In the genomic region with DNA sequence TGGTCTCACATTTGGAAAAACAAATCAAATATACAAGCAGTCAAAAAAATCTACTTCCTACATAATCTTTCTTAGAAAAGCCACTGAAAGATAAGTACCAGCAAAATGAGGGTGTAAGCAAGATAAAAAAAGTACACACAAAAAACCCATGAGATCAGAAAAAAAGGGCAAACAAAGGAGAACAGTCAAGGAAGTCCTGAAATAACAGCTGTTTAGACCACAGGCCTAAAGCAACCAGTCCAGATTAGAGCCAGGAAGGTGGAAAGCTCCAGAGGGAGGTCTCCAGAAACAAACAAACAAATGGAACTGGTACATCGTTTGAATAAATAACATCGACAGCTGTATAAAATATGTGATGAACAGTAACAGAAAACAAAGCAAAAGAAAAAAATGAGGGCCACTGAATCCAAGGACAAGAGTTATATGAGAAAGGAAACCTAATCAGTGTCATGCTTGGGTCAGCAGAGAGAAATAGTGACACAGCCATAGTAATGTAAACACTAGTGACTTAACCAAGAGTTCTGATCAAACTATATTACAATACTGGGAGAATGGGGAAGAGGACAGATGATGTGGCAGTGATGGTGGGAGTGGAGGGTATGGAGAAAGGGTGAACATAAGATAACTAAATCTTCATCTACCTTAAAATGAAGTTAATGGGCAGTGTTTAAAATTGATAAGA, we compare ENCODE assay signal across 17 cellular contexts.
A peak's percentile ranks its signal among the peaks of the same experiment; 100 is the strongest.
DNase-seq lines count a peak whose midpoint lies in the region; ATAC-seq and TF ChIP-seq lines count a peak whose summit lies in the region.
"Had no signal": no experiment of that assay in that cellular context is flagged by ENCODE, and none has a peak within 500 bp of the region (broad histone marks: within the 10 kb centered on the region; RNA-seq: fewer than 3 reads in every experiment).

No MANE protein-coding gene starts in this region.

- no peak overlapping the region for H4K8ac ChIP-seq in IMR-90 (ENCODE audit: low read depth in 2 of 2, low read length in 2 of 2)

- peak overlapping the region in 3 of 11 experiments; percentile 14 to 27 (median 24); a peak in 5 of 22 replicates for H3K9ac ChIP-seq in BLaER1 treated with 17β-estradiol and CSF1 and Interleukin-3, amounts not matched to agents 10 nM and 100 nM
- no peak overlapping the region for H3K9ac ChIP-seq in IMR-90 (ENCODE audit: low read depth, low read length)

- H3K27ac Mint-ChIP-seq in activated CD4-positive, alpha-beta memory T cell treated with anti-CD3 and anti-CD28 coated beads, Interleukin-2, amount 10 ng/mL, durations not matched to agents 7 days and 5 days: peak overlapping the region; percentile 89
- no peak overlapping the region for H3K27ac Mint-ChIP-seq in stimulated activated naive B cell treated with anti-CD40 and anti-IgM and Interleukin-4, amounts not matched to agents 10 μg/mL and 1 μg/mL and 100 μg/mL, for 72 hours

- H3K4me1 ChIP-seq in BLaER1 treated with 17β-estradiol and CSF1 and Interleukin-3, amounts not matched to agents 10 nM and 100 nM: peaks cover 23 to 49% (median 43%) of the 10 kb centered on the region in 10 experiments
- H3K4me1 ChIP-seq in IMR-90 (ENCODE audit: control insufficient read depth, insufficient read depth, low read length): peaks cover 2% of the 10 kb centered on the region; the same call in 1 of the 2 replicates

- DNase-seq in IMR-90: peak; percentile 25
- no peak for DNase-seq in activated CD4-positive, alpha-beta memory T cell treated with anti-CD3 and anti-CD28 coated beads, Interleukin-2, amount 10 ng/mL, durations not matched to agents 7 days and 5 days
- DNase-seq in iris pigment epithelial cell (ENCODE audit: low read depth): peak; percentile 14
- DNase-seq in stimulated activated naive B cell treated with anti-CD40 and anti-IgM and Interleukin-4, amounts not matched to agents 10 μg/mL and 1 μg/mL and 100 μg/mL, for 72 hours: no peak
- no peak for DNase-seq in NCI-H2107 (lab: John Stamatoyannopoulos, UW)
- no peak for DNase-seq in activated naive CD4-positive, alpha-beta T cell (lab: John Stamatoyannopoulos, UW)
- DNase-seq: effector memory CD4-positive, alpha-beta T cell; foreskin melanocyte; immature natural killer cell; NCI-H1092 treated with DMSO at 0.1 percent for 48 hours; NCI-H345; right cardiac atrium; stimulated activated CD4-positive, alpha-beta T cell treated with anti-CD3 and anti-CD28 coated beads, Interleukin-2, amount 100 ng/mL, for 24 hours; stimulated activated CD8-positive, alpha-beta memory T cell treated with anti-CD3 and anti-CD28 coated beads, Interleukin-4, amount 100 ng/mL, for 48 hours; trophoblast cell had no signal

- H2BK5ac ChIP-seq in IMR-90 (ENCODE audit: low read depth, low read length, poor library complexity, severe bottlenecking): no peak overlapping the region

- no peak overlapping the region for H2AFZ ChIP-seq in IMR-90 (replicated peaks; ENCODE audit: low read length, poor library complexity)

- no peak for TF ChIP-seq CTCF in IMR-90 (conservative IDR thresholded peaks at IDR 0.05; ENCODE audit: low read depth, low read length)

- H4K91ac ChIP-seq in IMR-90 (ENCODE audit: insufficient read depth, low read depth, low read length): no peak overlapping the region

- H3K9me3 Mint-ChIP-seq in activated CD4-positive, alpha-beta memory T cell treated with anti-CD3 and anti-CD28 coated beads, Interleukin-2, amount 10 ng/mL, durations not matched to agents 7 days and 5 days: no peaks in the 10 kb centered on the region
- H3K9me3 Mint-ChIP-seq in stimulated activated naive B cell treated with anti-CD40 and anti-IgM and Interleukin-4, amounts not matched to agents 10 μg/mL and 1 μg/mL and 100 μg/mL, for 72 hours: no peaks in the 10 kb centered on the region
- H3K9me3 Mint-ChIP-seq: immature natural killer cell had no signal

- H2AK9ac ChIP-seq in IMR-90 (replicated peaks; ENCODE audit: low read depth, low read length, poor library complexity): no peak overlapping the region

- ATAC-seq in IMR-90 (ENCODE audit: low read depth): no peak
- no peak for ATAC-seq in stimulated activated naive B cell treated with anti-CD40 and anti-IgM and Interleukin-4, amounts not matched to agents 10 μg/mL and 1 μg/mL and 100 μg/mL, for 72 hours (replicated peaks)
- ATAC-seq in HG02763 (IDR thresholded peaks at IDR 0.05; ENCODE audit: unreplicated experiment): no peak
- ATAC-seq: right cardiac atrium had no signal

- no peaks in the 10 kb centered on the region for H3K27me3 Mint-ChIP-seq in activated CD4-positive, alpha-beta memory T cell treated with anti-CD3 and anti-CD28 coated beads, Interleukin-2, amount 10 ng/mL, durations not matched to agents 7 days and 5 days
- H3K27me3 Mint-ChIP-seq in stimulated activated naive B cell treated with anti-CD40 and anti-IgM and Interleukin-4, amounts not matched to agents 10 μg/mL and 1 μg/mL and 100 μg/mL, for 72 hours: no peaks in the 10 kb centered on the region

- H2BK15ac ChIP-seq in IMR-90 (ENCODE audit: low read depth, low read length): no peak overlapping the region

- H3K4me3 Mint-ChIP-seq in activated CD4-positive, alpha-beta memory T cell treated with anti-CD3 and anti-CD28 coated beads, Interleukin-2, amount 10 ng/mL, durations not matched to agents 7 days and 5 days: peak overlapping the region; percentile 27
- no peak overlapping the region for H3K4me3 Mint-ChIP-seq in stimulated activated naive B cell treated with anti-CD40 and anti-IgM and Interleukin-4, amounts not matched to agents 10 μg/mL and 1 μg/mL and 100 μg/mL, for 72 hours
- H3K4me3 Mint-ChIP-seq: immature natural killer cell had no signal

- no peak overlapping the region for H3K4ac ChIP-seq in IMR-90 (ENCODE audit: low read depth, low read length)

- TF ChIP-seq RAD21 in IMR-90 (IDR thresholded peaks at IDR 0.05; ENCODE audit: low read length): no peak

- no peaks in the 10 kb centered on the region for H3K27me3 ChIP-seq in BLaER1 treated with 17β-estradiol and CSF1 and Interleukin-3, amounts not matched to agents 10 nM and 100 nM
- H3K27me3 ChIP-seq in IMR-90 (ENCODE audit: control insufficient read depth, insufficient read depth, low read length): no peaks in the 10 kb centered on the region

- peaks cover 17 to 80% (median 45%) of the 10 kb centered on the region in 11 experiments; a peak in 20 of 22 replicates for H3K36me3 ChIP-seq in BLaER1 treated with 17β-estradiol and CSF1 and Interleukin-3, amounts not matched to agents 10 nM and 100 nM
- H3K36me3 ChIP-seq in IMR-90 (ENCODE audit: control insufficient read depth, insufficient read depth, low read length): peaks cover 8% of the 10 kb centered on the region

- no peaks in the 10 kb centered on the region for H3K9me3 ChIP-seq in BLaER1 treated with 17β-estradiol and CSF1 and Interleukin-3, amounts not matched to agents 10 nM and 100 nM (replicated peaks in 1 of 11)
- H3K9me3 ChIP-seq in IMR-90 (ENCODE audit: control insufficient read depth, insufficient read depth, low read length): no peaks in the 10 kb centered on the region

- CTCF ChIA-PET in IMR-90 (lab: Yijun Ruan, JAX): no interaction called here
- CTCF ChIA-PET in activated CD4-positive, alpha-beta memory T cell treated with anti-CD3 and anti-CD28 coated beads, Interleukin-2, amount 10 ng/mL, durations not matched to agents 7 days and 5 days (lab: Charles Lee): interaction anchor here (0.6 to 1.3 kb wide), 2 partner anchors 25 to 195 kb away, joined by 3 read pairs; no protein-coding TSS in a partner anchor

- H3K4me2 ChIP-seq in BLaER1 treated with 17β-estradiol and CSF1 and Interleukin-3, amounts not matched to agents 10 nM and 100 nM: peak overlapping the region; percentile 25 to 69 (median 51); a peak in 21 of 22 replicates
- no peak overlapping the region for H3K4me2 ChIP-seq in IMR-90 (ENCODE audit: low read depth, low read length)

- no peak overlapping the region for H3K56ac ChIP-seq in IMR-90 (ENCODE audit: extremely low read depth, insufficient read depth, low read length)

- peaks cover 53% of the 10 kb centered on the region for H3K36me3 Mint-ChIP-seq in activated CD4-positive, alpha-beta memory T cell treated with anti-CD3 and anti-CD28 coated beads, Interleukin-2, amount 10 ng/mL, durations not matched to agents 7 days and 5 days (ENCODE audit: low read depth)
- H3K36me3 Mint-ChIP-seq in stimulated activated naive B cell treated with anti-CD40 and anti-IgM and Interleukin-4, amounts not matched to agents 10 μg/mL and 1 μg/mL and 100 μg/mL, for 72 hours: peaks cover 37 to 41% of the 10 kb centered on the region in 2 donors

- no CpG with 5 or more reads among the region's 2 CpGs for WGBS in IMR-90 (ENCODE audit: extremely low coverage in 2 of 2, insufficient read length in 1 of 2), 2 experiments

- H4K5ac ChIP-seq in IMR-90 (ENCODE audit: low read depth, low read length): no peak overlapping the region

- H3K27ac ChIP-seq in BLaER1 treated with 17β-estradiol and CSF1 and Interleukin-3, amounts not matched to agents 10 nM and 100 nM: peak overlapping the region in 10 of 11 experiments; percentile 11 to 71 (median 56); a peak in 17 of 22 replicates
- H3K27ac ChIP-seq in IMR-90 (ENCODE audit: insufficient read depth, low read length): no peak overlapping the region

- no peak overlapping the region for H2BK120ac ChIP-seq in IMR-90 (ENCODE audit: low read depth, low read length)

- in situ Hi-C loops in IMR-90 (cut with MboI; ENCODE audit: low sequenced_read_pairs): no loop called here

- POLR2A ChIA-PET in IMR-90 (lab: Charles Lee; ENCODE audit: unreplicated experiment): no interaction called here
- POLR2A ChIA-PET in activated CD4-positive, alpha-beta memory T cell treated with anti-CD3 and anti-CD28 coated beads, Interleukin-2, amount 10 ng/mL, durations not matched to agents 7 days and 5 days (lab: Charles Lee): interaction anchor here (1.0 to 5.2 kb wide), 5 partner anchors 17 to 93 kb away, joined by 3 to 21 read pairs (median 4); a partner anchor contains a TSS

- no peak overlapping the region for H3K23ac ChIP-seq in IMR-90 (ENCODE audit: low read depth, low read length)

- intact Hi-C loops in IMR-90 (cut with micrococcal nuclease): no loop called here

- H2AK5ac ChIP-seq in IMR-90 (ENCODE audit: low read depth, low read length): no peak overlapping the region

- H3K14ac ChIP-seq in IMR-90 (replicated peaks; ENCODE audit: low read depth, low read length): no peak overlapping the region

- peaks cover 5% of the 10 kb centered on the region; the same call in 1 of the 2 replicates for H3K9me1 ChIP-seq in IMR-90 (ENCODE audit: insufficient read depth, low read length)

- no peak overlapping the region for H2BK20ac ChIP-seq in IMR-90 (ENCODE audit: low read depth, low read length)

- TF ChIP-seq POLR2A in IMR-90 (IDR thresholded peaks at IDR 0.05; ENCODE audit: low read depth, low read length): no peak

- peaks cover 55% of the 10 kb centered on the region for H3K4me1 Mint-ChIP-seq in activated CD4-positive, alpha-beta memory T cell treated with anti-CD3 and anti-CD28 coated beads, Interleukin-2, amount 10 ng/mL, durations not matched to agents 7 days and 5 days
- H3K4me1 Mint-ChIP-seq in stimulated activated naive B cell treated with anti-CD40 and anti-IgM and Interleukin-4, amounts not matched to agents 10 μg/mL and 1 μg/mL and 100 μg/mL, for 72 hours: peaks cover 9 to 27% of the 10 kb centered on the region in 2 donors

- H3K18ac ChIP-seq in IMR-90 (ENCODE audit: low read depth, low read length): no peak overlapping the region

- BruUV-seq in IMR-90 (replicated peaks; lab: Mats Ljungman, UMichigan): no TSS peak

- dilution Hi-C loops in IMR-90 (cut with HindIII; ENCODE audit: low sequenced_read_pairs, unreplicated experiment): no loop called here

- H4K20me1 ChIP-seq in BLaER1 treated with 17β-estradiol and CSF1 and Interleukin-3, amounts not matched to agents 10 nM and 100 nM: 0 out of 22 replicates have a peak, but pooled peaks cover 0 to 5% (median 0%) of the 10 kb centered on the region in 11 experiments
- H4K20me1 ChIP-seq in IMR-90 (ENCODE audit: insufficient read depth, low read length): no peaks in the 10 kb centered on the region

- H3K79me1 ChIP-seq in IMR-90 (ENCODE audit: low read depth in 1 of 2, low read length in 2 of 2): peaks cover 0 to 3% of the 10 kb centered on the region in 2 experiments; a peak in 1 of 4 replicates

- no peak overlapping the region for H3K4me3 ChIP-seq in BLaER1 treated with 17β-estradiol and CSF1 and Interleukin-3, amounts not matched to agents 10 nM and 100 nM
- H3K4me3 ChIP-seq in IMR-90 (ENCODE audit: insufficient read depth, low read depth, low read length): no peak overlapping the region

Comparison
In these comparisons a context has a peak if more than half of its experiments do, and no peak if none do; other contexts are left out.
1. DNase-seq: peak in IMR-90 (single experiment) and iris pigment epithelial cell (single experiment); none in activated CD4-positive, alpha-beta memory T cell treated with anti-CD3 and anti-CD28 coated beads, Interleukin-2, amount 10 ng/mL, durations not matched to agents 7 days and 5 days (single experiment), stimulated activated naive B cell treated with anti-CD40 and anti-IgM and Interleukin-4, amounts not matched to agents 10 μg/mL and 1 μg/mL and 100 μg/mL, for 72 hours (single experiment), NCI-H2107 (single experiment) and activated naive CD4-positive, alpha-beta T cell (0 of 4).